ENCODE assay signal across 26 cellular contexts in the genomic region with DNA sequence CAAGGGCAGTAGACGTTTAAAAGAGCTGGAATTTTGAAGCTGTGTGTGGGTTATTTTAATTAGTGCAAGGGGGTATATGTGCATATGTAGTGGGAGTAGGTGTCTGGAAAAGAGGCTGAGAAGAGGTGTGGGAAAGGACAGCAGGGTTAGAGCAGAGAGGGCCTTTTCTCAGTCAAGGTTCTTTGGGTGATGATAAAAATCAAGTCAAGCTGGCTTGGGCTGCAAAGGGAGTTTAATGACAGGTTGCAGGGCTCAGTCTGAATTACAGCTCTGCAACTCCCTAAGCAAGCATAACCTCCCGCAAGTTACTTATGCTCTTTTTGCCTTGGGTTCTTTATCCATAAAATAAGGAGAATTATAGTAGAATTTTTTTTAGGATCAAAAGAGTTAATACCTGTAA.
"Had no signal": no experiment of that assay in that cellular context is flagged by ENCODE, and none has a peak within 500 bp of the region (broad histone marks: within the 10 kb centered on the region; RNA-seq: fewer than 3 reads in every experiment).

No MANE protein-coding gene starts in this region.

- ATAC-seq: activated CD8-positive, alpha-beta T cell treated with anti-CD3 and anti-CD28 coated beads, Interleukin-2, amount 10 ng/mL, durations not matched to agents 7 days and 5 days; body of pancreas; T-cell; WTC11 had no signal

- H3K4me2 ChIP-seq: PC-9 had no signal

- DNase-seq: activated CD4-positive, alpha-beta T cell treated with anti-CD3 and anti-CD28 coated beads for 48 hours; activated CD4-positive, alpha-beta T cell treated with anti-CD3 and anti-CD28 coated beads, Interleukin-2, amount 50 U/mL, for 4 hours; activated CD4-positive, CD25-positive, alpha-beta regulatory T cell treated with anti-CD3 and anti-CD28 coated beads, Interleukin-2, amount 50 U/mL, for 72 hours; activated CD8-positive, alpha-beta memory T cell treated with anti-CD3 and anti-CD28 coated beads, Interleukin-2, amount 50 U/mL, for 48 hours; activated CD8-positive, alpha-beta T cell treated with anti-CD3 and anti-CD28 coated beads, Interleukin-2, amount 10 ng/mL, durations not matched to agents 7 days and 5 days; activated naive CD4-positive, alpha-beta T cell treated with anti-CD3 and anti-CD28 coated beads, Interleukin-2, amount 50 U/mL, for 16 hours; activated naive CD8-positive, alpha-beta T cell treated with anti-CD3 and anti-CD28 coated beads, Interleukin-2, amount 10 ng/mL, durations not matched to agents 7 days and 5 days; activated T-cell treated with anti-CD3 and anti-CD28 coated beads, Interleukin-2, amount 50 U/mL, for 1 hour; adrenal gland; aorta; body of pancreas; IMR-90; KG1; NCI-H1048; NCI-H146; NCI-H187 treated with DMSO at 0.1 percent for 48 hours; NCI-H2081 treated with DMSO at 0.1 percent for 48 hours; NCI-H226; NCI-H526; PC-9; SIG-M5; T-cell; T-helper 2 cell; T1000 had no signal

- H3K27ac ChIP-seq: adrenal gland, body of pancreas, PC-9, SK-N-MC had no signal

- H3K4me3 ChIP-seq: adrenal gland, body of pancreas, PC-9, SK-N-MC had no signal

- H3K4me1 ChIP-seq: adrenal gland, body of pancreas had no signal

- H3K27me3 ChIP-seq: adrenal gland, body of pancreas had no signal

- H2AFZ ChIP-seq: PC-9 had no signal

- H3K9me3 ChIP-seq: adrenal gland, body of pancreas had no signal

- H3K36me3 ChIP-seq: adrenal gland had no signal
